Comparison of ENCODE assay signal across 8 cellular contexts in the genomic region with DNA sequence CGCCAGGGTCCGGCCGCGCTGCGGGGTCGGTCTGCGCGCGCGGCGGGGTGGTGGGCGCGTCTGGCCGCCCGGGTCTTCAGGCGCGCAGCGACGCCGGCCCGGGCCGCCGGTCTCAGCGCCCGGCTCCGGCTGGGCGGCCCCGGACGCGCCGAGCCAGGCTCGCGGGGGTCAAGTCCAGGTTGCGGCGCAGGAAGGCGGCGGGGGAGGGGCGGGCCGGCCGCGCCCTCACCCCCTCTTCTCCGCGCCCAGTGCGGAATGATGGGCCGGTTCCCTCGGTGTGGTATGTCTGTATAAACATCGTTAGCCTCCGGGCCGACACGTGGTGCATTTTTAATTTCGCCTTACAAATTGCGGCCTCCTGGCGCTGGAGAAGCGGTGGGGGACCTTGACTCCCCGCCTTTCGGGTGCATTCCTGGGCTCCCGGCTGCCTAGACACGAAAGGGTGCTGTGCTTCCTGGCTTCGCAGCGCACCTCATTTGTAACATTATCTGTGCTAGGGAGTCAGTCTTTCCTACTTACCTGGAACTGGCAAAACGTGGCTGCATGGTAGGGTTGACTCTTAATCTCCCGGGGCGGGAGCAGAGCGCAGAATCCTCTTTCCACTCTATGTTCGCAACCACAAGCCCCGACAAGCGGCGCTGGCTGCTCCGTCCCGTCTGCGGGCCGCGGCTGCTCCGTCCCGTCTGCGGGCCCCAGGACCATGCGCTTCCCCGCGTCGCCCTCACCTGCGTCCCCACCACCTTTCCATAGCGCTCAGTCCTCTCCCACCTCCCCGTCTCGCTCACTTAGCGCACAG.
DNase-seq lines count a peak whose midpoint lies in the region; ATAC-seq and TF ChIP-seq lines count a peak whose summit lies in the region.

No MANE protein-coding gene starts in this region.

- DNase-seq in HFF-Myc (ENCODE audit: extremely low read depth, low read depth), result no peak
- no peak for DNase-seq in activated naive CD8-positive, alpha-beta T cell treated with anti-CD3 and anti-CD28 coated beads, Interleukin-2, amount 50 U/mL, for 24 hours
- DNase-seq in activated T-helper 2 cell treated with anti-CD3 and anti-CD28 coated beads, Interferon-gamma antibody, Interleukin-2, Interleukin-4, amounts not matched to agents 10 μg/mL and 5 μg/mL and 100 μg/mL, durations not matched to agents 14 hours and 24 hours and 36 hours (ENCODE audit: low spot score), result no peak
- no peak for DNase-seq in OCI-M1 (lab: John Stamatoyannopoulos, UW)

- peak overlapping the region; percentile 78 for H3K27ac Mint-ChIP-seq in activated naive CD8-positive, alpha-beta T cell treated with anti-CD3 and anti-CD28 coated beads, Interleukin-2, amount 50 U/mL, for 24 hours
- H3K27ac Mint-ChIP-seq in activated T-helper 2 cell treated with anti-CD3 and anti-CD28 coated beads, Interferon-gamma antibody, Interleukin-2, Interleukin-4, amounts not matched to agents 10 μg/mL and 5 μg/mL and 100 μg/mL, durations not matched to agents 14 hours and 24 hours and 36 hours, result no peak overlapping the region

- H3K36me3 ChIP-seq in skeletal muscle tissue (ENCODE audit: control insufficient read depth in 3 of 3, insufficient read depth in 3 of 3, low read length in 3 of 3), result no peaks in the 10 kb centered on the region

- H3K9ac ChIP-seq in skeletal muscle tissue (ENCODE audit: low read depth in 1 of 3, low read length in 3 of 3), result peak overlapping the region in 2 of 3 donors; percentile 12 to 60

- peaks cover 42% of the 10 kb centered on the region for H3K27me3 Mint-ChIP-seq in activated naive CD8-positive, alpha-beta T cell treated with anti-CD3 and anti-CD28 coated beads, Interleukin-2, amount 50 U/mL, for 24 hours
- peaks cover 43% of the 10 kb centered on the region for H3K27me3 Mint-ChIP-seq in activated T-helper 2 cell treated with anti-CD3 and anti-CD28 coated beads, Interferon-gamma antibody, Interleukin-2, Interleukin-4, amounts not matched to agents 10 μg/mL and 5 μg/mL and 100 μg/mL, durations not matched to agents 14 hours and 24 hours and 36 hours (ENCODE audit: low read depth)

- H3K4me1 ChIP-seq in skeletal muscle tissue (ENCODE audit: control insufficient read depth in 3 of 3, insufficient read depth in 3 of 3, low read length in 3 of 3), result peaks cover 21 to 29% (median 25%) of the 10 kb centered on the region in 3 donors

- H3K4me3 Mint-ChIP-seq in activated naive CD8-positive, alpha-beta T cell treated with anti-CD3 and anti-CD28 coated beads, Interleukin-2, amount 50 U/mL, for 24 hours, result peak overlapping the region; percentile 74
- no peak overlapping the region for H3K4me3 Mint-ChIP-seq in activated T-helper 2 cell treated with anti-CD3 and anti-CD28 coated beads, Interferon-gamma antibody, Interleukin-2, Interleukin-4, amounts not matched to agents 10 μg/mL and 5 μg/mL and 100 μg/mL, durations not matched to agents 14 hours and 24 hours and 36 hours (ENCODE audit: low read depth)

- H3K4me1 Mint-ChIP-seq in activated naive CD8-positive, alpha-beta T cell treated with anti-CD3 and anti-CD28 coated beads, Interleukin-2, amount 50 U/mL, for 24 hours, result peaks cover 52% of the 10 kb centered on the region
- no peaks in the 10 kb centered on the region for H3K4me1 Mint-ChIP-seq in activated T-helper 2 cell treated with anti-CD3 and anti-CD28 coated beads, Interferon-gamma antibody, Interleukin-2, Interleukin-4, amounts not matched to agents 10 μg/mL and 5 μg/mL and 100 μg/mL, durations not matched to agents 14 hours and 24 hours and 36 hours (ENCODE audit: low read depth)

- no peaks in the 10 kb centered on the region for H3K9me3 Mint-ChIP-seq in activated naive CD8-positive, alpha-beta T cell treated with anti-CD3 and anti-CD28 coated beads, Interleukin-2, amount 50 U/mL, for 24 hours
- no peaks in the 10 kb centered on the region for H3K9me3 Mint-ChIP-seq in activated T-helper 2 cell treated with anti-CD3 and anti-CD28 coated beads, Interferon-gamma antibody, Interleukin-2, Interleukin-4, amounts not matched to agents 10 μg/mL and 5 μg/mL and 100 μg/mL, durations not matched to agents 14 hours and 24 hours and 36 hours

- H3K27ac ChIP-seq in skeletal muscle tissue (ENCODE audit: low read depth, low read length), result no peak overlapping the region

- peak; percentile 12 for ATAC-seq in activated naive CD8-positive, alpha-beta T cell treated with anti-CD3 and anti-CD28 coated beads, Interleukin-2, amount 50 U/mL, for 24 hours
- ATAC-seq in GM21737 (IDR thresholded peaks at IDR 0.05; ENCODE audit: unreplicated experiment) (no peak), GM19324 (IDR thresholded peaks at IDR 0.05; ENCODE audit: low FRiP score, unreplicated experiment) (no peak)

- peaks cover 42 to 53% (median 45%) of the 10 kb centered on the region in 3 donors for H3K27me3 ChIP-seq in skeletal muscle tissue (ENCODE audit: control insufficient read depth in 3 of 3, insufficient read depth in 3 of 3, low read length in 3 of 3)

- intact Hi-C loops in activated T-helper 2 cell treated with anti-CD3 and anti-CD28 coated beads, Interferon-gamma antibody, Interleukin-2, Interleukin-4, amounts not matched to agents 10 μg/mL and 5 μg/mL and 100 μg/mL, durations not matched to agents 14 hours and 24 hours and 36 hours (cut with micrococcal nuclease), result loop anchor here (2.0 kb wide), 1 partner anchor 178 kb away; no protein-coding TSS in a partner anchor

- no peaks in the 10 kb centered on the region for H3K36me3 Mint-ChIP-seq in activated naive CD8-positive, alpha-beta T cell treated with anti-CD3 and anti-CD28 coated beads, Interleukin-2, amount 50 U/mL, for 24 hours (ENCODE audit: low read depth)
- H3K36me3 Mint-ChIP-seq in activated T-helper 2 cell treated with anti-CD3 and anti-CD28 coated beads, Interferon-gamma antibody, Interleukin-2, Interleukin-4, amounts not matched to agents 10 μg/mL and 5 μg/mL and 100 μg/mL, durations not matched to agents 14 hours and 24 hours and 36 hours (ENCODE audit: low read depth), result no peaks in the 10 kb centered on the region

- TF ChIP-seq CTCF in HFF-Myc (IDR thresholded peaks at IDR 0.05; ENCODE audit: low read depth, low read length, missing control alignments), result no peak

- H3K9me3 ChIP-seq in skeletal muscle tissue (ENCODE audit: control insufficient read depth in 3 of 3, low read length in 3 of 3), result peaks cover 0 to 2% (median 0%) of the 10 kb centered on the region in 3 donors

- H3K4me3 ChIP-seq in HFF-Myc (replicated peaks; ENCODE audit: low read depth, low read length) (peak overlapping the region; percentile 35), iPS-11a (ENCODE audit: low read depth, low read length) (peak overlapping the region; percentile 37), skeletal muscle tissue (ENCODE audit: low read length in 3 of 3) (peak overlapping the region; percentile 62 to 66 (median 64))
